1 cellular context compared by ENCODE assay signal in the genomic region with DNA sequence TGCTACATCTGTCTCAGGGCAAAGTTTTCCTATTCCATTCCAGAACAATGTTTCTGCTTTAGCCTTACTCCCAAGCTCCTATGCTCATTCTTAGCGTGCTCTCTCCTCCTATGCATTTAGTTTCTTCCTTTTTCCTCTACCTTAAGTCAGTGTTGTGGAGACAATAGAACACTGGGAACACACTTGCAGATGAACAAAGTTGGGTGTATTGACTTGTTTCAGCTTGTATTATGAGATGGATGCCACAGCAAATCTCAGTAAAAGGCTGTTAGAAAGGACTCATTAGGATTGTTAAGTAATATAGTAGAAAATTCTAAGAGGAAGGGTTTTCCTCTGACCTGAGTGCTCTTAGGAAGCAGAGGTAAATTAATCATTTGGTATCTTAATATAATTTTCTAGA.
TF ChIP-seq lines count a peak whose summit lies in the region.

No MANE protein-coding gene starts in this region.

TF ChIP-seq in IMR-90, 13 proteins besides CTCF, POLR2A, EP300 and RAD21:
- TF ChIP-seq ELK1 (IDR thresholded peaks at IDR 0.05; ENCODE audit: borderline replicate concordance, low read depth, low read length) (no peak), NFE2L2 (IDR thresholded peaks at IDR 0.05; ENCODE audit: low read depth, low read length) (no peak), RFX5 (IDR thresholded peaks at IDR 0.05; ENCODE audit: low read depth, low read length) (no peak), MAFK (IDR thresholded peaks at IDR 0.05; ENCODE audit: low read depth, low read length) (no peak), MAZ (IDR thresholded peaks at IDR 0.05; ENCODE audit: borderline replicate concordance, low read depth, low read length) (no peak), CEBPB (IDR thresholded peaks at IDR 0.05; ENCODE audit: low read depth, low read length) (no peak), CHD1 (IDR thresholded peaks at IDR 0.05; ENCODE audit: low read depth, low read length) (no peak), USF2 (IDR thresholded peaks at IDR 0.05; ENCODE audit: low read depth, low read length) (no peak), FOS (IDR thresholded peaks at IDR 0.05; ENCODE audit: low read depth, low read length) (no peak), MXI1 (IDR thresholded peaks at IDR 0.05; ENCODE audit: borderline replicate concordance, low read depth, low read length) (no peak), RCOR1 (IDR thresholded peaks at IDR 0.05; ENCODE audit: insufficient replicate concordance, low read length) (no peak), BHLHE40 (IDR thresholded peaks at IDR 0.05; ENCODE audit: low read depth, low read length) (no peak), SMC3 (IDR thresholded peaks at IDR 0.05; ENCODE audit: low read depth, low read length) (no peak)
